Comparison of ENCODE assay signal across 1 cellular context in the genomic region with DNA sequence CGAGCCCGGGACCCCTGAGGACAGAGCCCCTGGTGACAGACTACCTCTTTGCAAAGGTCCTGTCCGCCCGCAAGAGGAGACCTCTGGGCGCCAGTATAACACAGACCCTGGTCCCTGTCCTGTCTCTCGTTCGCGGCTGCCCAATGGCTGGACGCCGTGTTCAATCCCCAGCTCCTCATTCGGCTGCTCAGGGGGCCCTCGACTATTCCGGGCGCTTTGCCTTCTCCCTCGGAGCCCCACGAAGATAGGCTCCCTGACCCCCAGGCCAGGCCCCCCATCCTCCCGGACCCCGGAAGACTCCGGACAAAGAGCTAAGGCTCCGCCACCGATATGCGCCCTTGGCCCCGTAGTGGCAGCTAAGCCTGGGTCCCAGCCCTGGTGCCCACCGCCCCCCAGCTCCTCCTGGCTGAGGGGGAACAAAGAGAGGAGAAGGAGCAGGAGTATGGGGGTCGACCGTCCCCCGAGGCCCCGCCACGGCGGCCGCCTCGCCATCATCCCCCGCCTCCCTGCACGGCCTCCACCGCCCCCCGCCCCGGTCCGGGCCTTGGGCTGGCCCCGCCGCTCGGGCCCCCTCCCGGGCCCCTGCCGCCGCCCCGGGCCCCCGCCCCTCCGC.
TF ChIP-seq lines count a peak whose summit lies in the region.

No MANE protein-coding gene starts in this region.

TF ChIP-seq in WTC11, 78 proteins besides CTCF, POLR2A, EP300 and RAD21 (continued from another document):
- TF ChIP-seq, protein P1, sequence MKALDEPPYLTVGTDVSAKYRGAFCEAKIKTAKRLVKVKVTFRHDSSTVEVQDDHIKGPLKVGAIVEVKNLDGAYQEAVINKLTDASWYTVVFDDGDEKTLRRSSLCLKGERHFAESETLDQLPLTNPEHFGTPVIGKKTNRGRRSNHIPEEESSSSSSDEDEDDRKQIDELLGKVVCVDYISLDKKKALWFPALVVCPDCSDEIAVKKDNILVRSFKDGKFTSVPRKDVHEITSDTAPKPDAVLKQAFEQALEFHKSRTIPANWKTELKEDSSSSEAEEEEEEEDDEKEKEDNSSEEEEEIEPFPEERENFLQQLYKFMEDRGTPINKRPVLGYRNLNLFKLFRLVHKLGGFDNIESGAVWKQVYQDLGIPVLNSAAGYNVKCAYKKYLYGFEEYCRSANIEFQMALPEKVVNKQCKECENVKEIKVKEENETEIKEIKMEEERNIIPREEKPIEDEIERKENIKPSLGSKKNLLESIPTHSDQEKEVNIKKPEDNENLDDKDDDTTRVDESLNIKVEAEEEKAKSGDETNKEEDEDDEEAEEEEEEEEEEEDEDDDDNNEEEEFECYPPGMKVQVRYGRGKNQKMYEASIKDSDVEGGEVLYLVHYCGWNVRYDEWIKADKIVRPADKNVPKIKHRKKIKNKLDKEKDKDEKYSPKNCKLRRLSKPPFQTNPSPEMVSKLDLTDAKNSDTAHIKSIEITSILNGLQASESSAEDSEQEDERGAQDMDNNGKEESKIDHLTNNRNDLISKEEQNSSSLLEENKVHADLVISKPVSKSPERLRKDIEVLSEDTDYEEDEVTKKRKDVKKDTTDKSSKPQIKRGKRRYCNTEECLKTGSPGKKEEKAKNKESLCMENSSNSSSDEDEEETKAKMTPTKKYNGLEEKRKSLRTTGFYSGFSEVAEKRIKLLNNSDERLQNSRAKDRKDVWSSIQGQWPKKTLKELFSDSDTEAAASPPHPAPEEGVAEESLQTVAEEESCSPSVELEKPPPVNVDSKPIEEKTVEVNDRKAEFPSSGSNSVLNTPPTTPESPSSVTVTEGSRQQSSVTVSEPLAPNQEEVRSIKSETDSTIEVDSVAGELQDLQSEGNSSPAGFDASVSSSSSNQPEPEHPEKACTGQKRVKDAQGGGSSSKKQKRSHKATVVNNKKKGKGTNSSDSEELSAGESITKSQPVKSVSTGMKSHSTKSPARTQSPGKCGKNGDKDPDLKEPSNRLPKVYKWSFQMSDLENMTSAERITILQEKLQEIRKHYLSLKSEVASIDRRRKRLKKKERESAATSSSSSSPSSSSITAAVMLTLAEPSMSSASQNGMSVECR (CRISPR knock-in tag; IDR thresholded peaks at IDR 0.05; ENCODE audit: borderline replicate concordance) = no peak
- TF ChIP-seq FOXP4 (CRISPR knock-in tag; IDR thresholded peaks at IDR 0.05) (no peak), JAZF1 (CRISPR knock-in tag; IDR thresholded peaks at IDR 0.05) (no peak)
